1 cellular context compared by ENCODE assay signal in genomic region chr3:127819656-127820055, GRCh38.
A peak's percentile ranks its signal among the peaks of the same experiment; 100 is the strongest.
TF ChIP-seq lines count a peak whose summit lies in the region.

No MANE protein-coding gene starts in this region.

TF ChIP-seq in A549, 52 proteins besides CTCF, POLR2A, EP300 and RAD21 (continued from another document):
- TF ChIP-seq FOSL2 (IDR thresholded peaks at IDR 0.05) (no peak), FOSL2 (CRISPR knock-in tag; IDR thresholded peaks at IDR 0.05) (peak; percentile 40; the same call in 1 of the 2 replicates), CHD4 (IDR thresholded peaks at IDR 0.05; ENCODE audit: borderline replicate concordance) (no peak), RFX5 (IDR thresholded peaks at IDR 0.05) (no peak), FOSB (CRISPR knock-in tag; IDR thresholded peaks at IDR 0.05) (no peak)
- TF ChIP-seq, protein P1, sequence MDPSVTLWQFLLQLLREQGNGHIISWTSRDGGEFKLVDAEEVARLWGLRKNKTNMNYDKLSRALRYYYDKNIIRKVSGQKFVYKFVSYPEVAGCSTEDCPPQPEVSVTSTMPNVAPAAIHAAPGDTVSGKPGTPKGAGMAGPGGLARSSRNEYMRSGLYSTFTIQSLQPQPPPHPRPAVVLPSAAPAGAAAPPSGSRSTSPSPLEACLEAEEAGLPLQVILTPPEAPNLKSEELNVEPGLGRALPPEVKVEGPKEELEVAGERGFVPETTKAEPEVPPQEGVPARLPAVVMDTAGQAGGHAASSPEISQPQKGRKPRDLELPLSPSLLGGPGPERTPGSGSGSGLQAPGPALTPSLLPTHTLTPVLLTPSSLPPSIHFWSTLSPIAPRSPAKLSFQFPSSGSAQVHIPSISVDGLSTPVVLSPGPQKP (IDR thresholded peaks at IDR 0.05; ENCODE audit: low read depth, low read length), result no peak
